In genomic region chr1:233326995-233327937, GRCh38 we compare ENCODE assay signal across 8 cellular contexts. TPM values are rescaled to one million over a fixed set of nuclear protein-coding genes. Genes with fewer than 3 reads are reported as not detected.
DNase-seq lines count a peak whose midpoint lies in the region; TF ChIP-seq lines count a peak whose summit lies in the region.

Gene MAP3K21, plus strand, starts transcription at chr1:233327724. Its CDS starts 305 bp downstream, at chr1:233328029.

- peak within 1 kb of the TSS; percentile 67 for H2AFZ ChIP-seq in trophoblast cell (ENCODE audit: insufficient read depth, low read length, poor library complexity)

- no peak for TF ChIP-seq CTCF in transverse colon (IDR thresholded peaks at IDR 0.05)

- no peak within 1 kb of the TSS for H2AK5ac ChIP-seq in trophoblast cell (ENCODE audit: low read length)

- H3K4me3 ChIP-seq in MG63, result peak within 1 kb of the TSS; percentile 51
- H3K4me3 ChIP-seq in trophoblast cell (ENCODE audit: low read depth, low read length), result peak within 1 kb of the TSS; percentile 81
- H3K4me3 ChIP-seq in transverse colon, result peak within 1 kb of the TSS; percentile 19 to 71 (median 57)

- no peak within 1 kb of the TSS for H2BK12ac ChIP-seq in trophoblast cell (ENCODE audit: low read length)

- H2BK120ac ChIP-seq in trophoblast cell (ENCODE audit: insufficient read depth, low read length, poor library complexity), result no peak within 1 kb of the TSS

- in situ Hi-C loops in transverse colon (cut with MboI; ENCODE audit: low pct_ligation_motif_present in 1 of 4, low pct_unique_long_range_greater_than_20kb in 1 of 4, low sequenced_read_pairs in 3 of 4), result no loop called here

- no peak within 1 kb of the TSS for H3K4ac ChIP-seq in trophoblast cell (ENCODE audit: low read depth, low read length)

- H3K27ac ChIP-seq in trophoblast cell (ENCODE audit: low read depth, low read length) (no peak within 1 kb of the TSS), transverse colon (peak within 1 kb of the TSS; percentile 81 to 91 (median 84))

- no peak within 1 kb of the TSS for H3K18ac ChIP-seq in trophoblast cell (ENCODE audit: low read length)

- H4K12ac ChIP-seq in trophoblast cell (ENCODE audit: low read depth, low read length), result no peak within 1 kb of the TSS

- H3K36me3 ChIP-seq in MG63, result no peaks in the 10 kb centered on the region
- no peaks in the 10 kb centered on the region for H3K36me3 ChIP-seq in trophoblast cell (ENCODE audit: control insufficient read depth in 1 of 2, insufficient read depth in 2 of 2, low read length in 2 of 2)
- no peaks in the 10 kb centered on the region for H3K36me3 ChIP-seq in transverse colon

- no peak within 1 kb of the TSS for H2BK5ac ChIP-seq in trophoblast cell (ENCODE audit: low read depth, low read length, poor library complexity)

- H4K8ac ChIP-seq in trophoblast cell (ENCODE audit: low read depth, low read length), result no peak within 1 kb of the TSS

- H3K9ac ChIP-seq in trophoblast cell (ENCODE audit: low read length), result peak within 1 kb of the TSS; percentile 75

- intact Hi-C loops in head of caudate nucleus (cut with DNase I) (no loop called here), transverse colon (cut with DNase I; ENCODE audit: low total_unique reads) (no loop called here)

- TF ChIP-seq POLR2A in transverse colon (IDR thresholded peaks at IDR 0.05), result peak; percentile 83

- DNase-seq in Daoy (ENCODE audit: low read depth) (peak; percentile 93), HCEC 1CT (peak; percentile 12), MG63 (peak; percentile 82), SIG-M5 treated with dmso at 0.1 percent for 504 hours (lab: John Stamatoyannopoulos, UW; ENCODE audit: unreplicated experiment) (peak; percentile 97), activated gamma-delta T cell treated with Interleukin-2 at 50 U/mL for 16 hours (peak; percentile 83), head of caudate nucleus (peak; percentile 54 to 92 (median 80)), trophoblast cell (peak; percentile 58 to 68), transverse colon (peak; percentile 98)

- no peak within 1 kb of the TSS for H3K14ac ChIP-seq in trophoblast cell (ENCODE audit: low read length)

- no peaks in the 10 kb centered on the region for H3K79me1 ChIP-seq in trophoblast cell (ENCODE audit: low read length)

- no peak for TF ChIP-seq EP300 in transverse colon (IDR thresholded peaks at IDR 0.05; ENCODE audit: low read depth)

- WGBS in trophoblast cell (ENCODE audit: extremely low coverage, insufficient coverage, insufficient read length), result no CpG with 5 or more reads among the region's 79 CpGs
- WGBS in transverse colon (ENCODE audit: low coverage in 1 of 2), 2 donors, result 1% methylated on average over 51 of the region's 79 CpGs; no CpG with 5 or more reads in 1 of the 2 donors

- H3K27me3 ChIP-seq in MG63 (no peaks in the 10 kb centered on the region), trophoblast cell (ENCODE audit: insufficient read depth, low read length) (peaks cover 13% of the 10 kb centered on the region), transverse colon (peaks cover 16% of the 10 kb centered on the region)

- H3K4me2 ChIP-seq in trophoblast cell (ENCODE audit: low read length), result peak within 1 kb of the TSS; percentile 94

- H3K9me3 ChIP-seq in MG63 (no peaks in the 10 kb centered on the region), trophoblast cell (ENCODE audit: insufficient read depth, low read depth, low read length) (peaks cover 8% of the 10 kb centered on the region), transverse colon (no peaks in the 10 kb centered on the region)

- no peaks in the 10 kb centered on the region for H3K79me2 ChIP-seq in trophoblast cell (ENCODE audit: control insufficient read depth, insufficient read depth, low read length, poor library complexity)

- peaks cover 5 to 10% of the 10 kb centered on the region in 2 experiments for H3K4me1 ChIP-seq in trophoblast cell (ENCODE audit: control insufficient read depth in 1 of 2, insufficient read depth in 2 of 2, low read length in 2 of 2)
- H3K4me1 ChIP-seq in transverse colon, result peaks cover 0 to 27% (median 17%) of the 10 kb centered on the region in 4 donors

- H4K91ac ChIP-seq in trophoblast cell (ENCODE audit: low read depth, low read length), result no peak within 1 kb of the TSS

- no peak within 1 kb of the TSS for H3K23ac ChIP-seq in trophoblast cell (ENCODE audit: low read length)

RNA-seq across cellular contexts. Expression of gene MAP3K21, which starts in this region (rescaled TPM):
- 2.7 and 3.2 TPM in 2 replicates for total RNA-seq in Daoy (2014; rRNA removed; shearing (Covaris generic))
- 0.89 and 1.5 TPM in 2 replicates for total RNA-seq in MG63 (2014; rRNA removed; shearing (Covaris generic); ENCODE audit: low replicate concordance)
- 0.74 and 0.89 TPM in 2 replicates for polyA plus RNA-seq in trophoblast cell (2013)
- total RNA-seq in transverse colon, result 10 to 100 TPM; 18.7 to 69.3 (median 28.9) TPM

Comparison
In these comparisons a context has a peak if more than half of its experiments do, and no peak if none do; other contexts are left out.
1. DNase-seq: peak in every context shown above with its lines; median percentile 98 in transverse colon; 97 in SIG-M5 treated with dmso at 0.1 percent for 504 hours; 93 in Daoy; 83 in activated gamma-delta T cell treated with Interleukin-2 at 50 U/mL for 16 hours; 82 in MG63; 80 in head of caudate nucleus; 63 in trophoblast cell; 12 in HCEC 1CT.